ENCODE assay signal across 1 cellular context in the genomic region with DNA sequence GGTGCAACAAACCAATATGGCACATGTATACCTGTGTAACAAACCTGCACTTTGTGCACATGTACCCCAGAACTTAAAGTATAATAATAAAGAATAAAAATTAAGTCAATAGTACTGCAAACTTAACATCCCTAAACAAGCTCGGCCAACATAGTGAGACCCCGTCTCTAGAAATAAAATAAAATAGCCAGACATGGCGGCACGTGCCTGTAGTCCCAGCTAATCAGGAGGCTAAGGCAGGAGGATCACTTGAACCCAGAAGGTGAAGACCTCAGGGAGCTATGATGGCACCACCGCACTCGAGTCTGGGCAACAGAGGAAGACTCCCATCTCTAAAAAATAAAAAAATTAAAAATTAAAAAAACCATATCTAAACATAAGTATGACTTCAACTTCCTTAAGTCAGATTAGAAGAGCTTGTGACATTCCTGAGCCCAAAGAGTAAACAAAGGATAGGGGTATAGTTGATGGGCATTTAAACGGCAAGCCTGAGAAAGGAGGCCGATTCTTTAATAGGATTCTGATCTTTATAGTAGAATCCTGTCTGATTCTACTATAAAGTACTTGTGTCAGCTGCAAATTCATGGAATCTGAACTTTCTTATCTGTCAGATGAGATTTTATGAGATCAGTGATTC.
A peak's percentile ranks its signal among the peaks of the same experiment; 100 is the strongest.
TF ChIP-seq lines count a peak whose summit lies in the region.

No MANE protein-coding gene starts in this region.

TF ChIP-seq in K562, 482 proteins besides CTCF, POLR2A, EP300 and RAD21 (continued from another document):
- TF ChIP-seq, protein P1, sequence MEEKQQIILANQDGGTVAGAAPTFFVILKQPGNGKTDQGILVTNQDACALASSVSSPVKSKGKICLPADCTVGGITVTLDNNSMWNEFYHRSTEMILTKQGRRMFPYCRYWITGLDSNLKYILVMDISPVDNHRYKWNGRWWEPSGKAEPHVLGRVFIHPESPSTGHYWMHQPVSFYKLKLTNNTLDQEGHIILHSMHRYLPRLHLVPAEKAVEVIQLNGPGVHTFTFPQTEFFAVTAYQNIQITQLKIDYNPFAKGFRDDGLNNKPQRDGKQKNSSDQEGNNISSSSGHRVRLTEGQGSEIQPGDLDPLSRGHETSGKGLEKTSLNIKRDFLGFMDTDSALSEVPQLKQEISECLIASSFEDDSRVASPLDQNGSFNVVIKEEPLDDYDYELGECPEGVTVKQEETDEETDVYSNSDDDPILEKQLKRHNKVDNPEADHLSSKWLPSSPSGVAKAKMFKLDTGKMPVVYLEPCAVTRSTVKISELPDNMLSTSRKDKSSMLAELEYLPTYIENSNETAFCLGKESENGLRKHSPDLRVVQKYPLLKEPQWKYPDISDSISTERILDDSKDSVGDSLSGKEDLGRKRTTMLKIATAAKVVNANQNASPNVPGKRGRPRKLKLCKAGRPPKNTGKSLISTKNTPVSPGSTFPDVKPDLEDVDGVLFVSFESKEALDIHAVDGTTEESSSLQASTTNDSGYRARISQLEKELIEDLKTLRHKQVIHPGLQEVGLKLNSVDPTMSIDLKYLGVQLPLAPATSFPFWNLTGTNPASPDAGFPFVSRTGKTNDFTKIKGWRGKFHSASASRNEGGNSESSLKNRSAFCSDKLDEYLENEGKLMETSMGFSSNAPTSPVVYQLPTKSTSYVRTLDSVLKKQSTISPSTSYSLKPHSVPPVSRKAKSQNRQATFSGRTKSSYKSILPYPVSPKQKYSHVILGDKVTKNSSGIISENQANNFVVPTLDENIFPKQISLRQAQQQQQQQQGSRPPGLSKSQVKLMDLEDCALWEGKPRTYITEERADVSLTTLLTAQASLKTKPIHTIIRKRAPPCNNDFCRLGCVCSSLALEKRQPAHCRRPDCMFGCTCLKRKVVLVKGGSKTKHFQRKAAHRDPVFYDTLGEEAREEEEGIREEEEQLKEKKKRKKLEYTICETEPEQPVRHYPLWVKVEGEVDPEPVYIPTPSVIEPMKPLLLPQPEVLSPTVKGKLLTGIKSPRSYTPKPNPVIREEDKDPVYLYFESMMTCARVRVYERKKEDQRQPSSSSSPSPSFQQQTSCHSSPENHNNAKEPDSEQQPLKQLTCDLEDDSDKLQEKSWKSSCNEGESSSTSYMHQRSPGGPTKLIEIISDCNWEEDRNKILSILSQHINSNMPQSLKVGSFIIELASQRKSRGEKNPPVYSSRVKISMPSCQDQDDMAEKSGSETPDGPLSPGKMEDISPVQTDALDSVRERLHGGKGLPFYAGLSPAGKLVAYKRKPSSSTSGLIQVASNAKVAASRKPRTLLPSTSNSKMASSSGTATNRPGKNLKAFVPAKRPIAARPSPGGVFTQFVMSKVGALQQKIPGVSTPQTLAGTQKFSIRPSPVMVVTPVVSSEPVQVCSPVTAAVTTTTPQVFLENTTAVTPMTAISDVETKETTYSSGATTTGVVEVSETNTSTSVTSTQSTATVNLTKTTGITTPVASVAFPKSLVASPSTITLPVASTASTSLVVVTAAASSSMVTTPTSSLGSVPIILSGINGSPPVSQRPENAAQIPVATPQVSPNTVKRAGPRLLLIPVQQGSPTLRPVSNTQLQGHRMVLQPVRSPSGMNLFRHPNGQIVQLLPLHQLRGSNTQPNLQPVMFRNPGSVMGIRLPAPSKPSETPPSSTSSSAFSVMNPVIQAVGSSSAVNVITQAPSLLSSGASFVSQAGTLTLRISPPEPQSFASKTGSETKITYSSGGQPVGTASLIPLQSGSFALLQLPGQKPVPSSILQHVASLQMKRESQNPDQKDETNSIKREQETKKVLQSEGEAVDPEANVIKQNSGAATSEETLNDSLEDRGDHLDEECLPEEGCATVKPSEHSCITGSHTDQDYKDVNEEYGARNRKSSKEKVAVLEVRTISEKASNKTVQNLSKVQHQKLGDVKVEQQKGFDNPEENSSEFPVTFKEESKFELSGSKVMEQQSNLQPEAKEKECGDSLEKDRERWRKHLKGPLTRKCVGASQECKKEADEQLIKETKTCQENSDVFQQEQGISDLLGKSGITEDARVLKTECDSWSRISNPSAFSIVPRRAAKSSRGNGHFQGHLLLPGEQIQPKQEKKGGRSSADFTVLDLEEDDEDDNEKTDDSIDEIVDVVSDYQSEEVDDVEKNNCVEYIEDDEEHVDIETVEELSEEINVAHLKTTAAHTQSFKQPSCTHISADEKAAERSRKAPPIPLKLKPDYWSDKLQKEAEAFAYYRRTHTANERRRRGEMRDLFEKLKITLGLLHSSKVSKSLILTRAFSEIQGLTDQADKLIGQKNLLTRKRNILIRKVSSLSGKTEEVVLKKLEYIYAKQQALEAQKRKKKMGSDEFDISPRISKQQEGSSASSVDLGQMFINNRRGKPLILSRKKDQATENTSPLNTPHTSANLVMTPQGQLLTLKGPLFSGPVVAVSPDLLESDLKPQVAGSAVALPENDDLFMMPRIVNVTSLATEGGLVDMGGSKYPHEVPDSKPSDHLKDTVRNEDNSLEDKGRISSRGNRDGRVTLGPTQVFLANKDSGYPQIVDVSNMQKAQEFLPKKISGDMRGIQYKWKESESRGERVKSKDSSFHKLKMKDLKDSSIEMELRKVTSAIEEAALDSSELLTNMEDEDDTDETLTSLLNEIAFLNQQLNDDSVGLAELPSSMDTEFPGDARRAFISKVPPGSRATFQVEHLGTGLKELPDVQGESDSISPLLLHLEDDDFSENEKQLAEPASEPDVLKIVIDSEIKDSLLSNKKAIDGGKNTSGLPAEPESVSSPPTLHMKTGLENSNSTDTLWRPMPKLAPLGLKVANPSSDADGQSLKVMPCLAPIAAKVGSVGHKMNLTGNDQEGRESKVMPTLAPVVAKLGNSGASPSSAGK (IDR thresholded peaks at IDR 0.05), result peak; percentile 28; the same call in 1 of the 2 replicates
- no peak for TF ChIP-seq TAL1 (IDR thresholded peaks at IDR 0.05)
